In the genomic region with DNA sequence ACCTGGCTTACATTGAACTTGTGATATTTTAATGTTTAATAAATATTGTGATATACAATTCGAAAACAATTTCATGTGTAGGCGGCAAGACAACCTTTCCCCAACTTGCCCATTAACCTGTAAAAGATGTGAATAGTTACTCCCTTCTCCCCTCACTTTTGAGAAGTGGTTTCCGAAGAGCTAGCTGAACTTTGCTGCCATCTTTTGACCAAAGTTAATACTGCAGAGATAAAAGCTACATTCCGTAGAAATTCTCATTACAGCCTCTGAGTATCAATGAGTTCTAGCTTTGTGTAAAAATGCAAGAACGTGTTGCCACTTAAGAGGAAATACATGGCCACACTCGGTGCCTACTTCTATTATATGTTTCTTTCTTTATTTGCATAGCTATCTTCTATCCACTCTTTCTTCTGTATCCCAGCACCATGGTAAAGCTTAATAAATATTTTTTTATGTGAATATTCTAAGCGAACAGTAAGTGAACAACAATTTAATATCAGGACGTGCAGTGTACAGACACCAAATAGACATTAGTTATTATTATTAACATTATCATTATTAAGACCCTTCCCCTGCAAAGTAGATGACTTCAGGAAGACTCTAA, we compare ENCODE assay signal across 8 cellular contexts.
DNase-seq lines count a peak whose midpoint lies in the region; ATAC-seq, FAIRE-seq and TF ChIP-seq lines count a peak whose summit lies in the region.

No MANE protein-coding gene starts in this region.

- WGBS in GM12878 (ENCODE audit: insufficient coverage, insufficient replicate concordance, low lambda C conversion rate, missing lambda C conversion rate): 11% methylated on average over 8 of the region's 8 CpGs

- DNase-seq in BE2C (no peak), NCI-H2227 (lab: John Stamatoyannopoulos, UW; ENCODE audit: unreplicated experiment) (peak; percentile 73), GM12878 (ENCODE audit: low read depth, low spot score) (no peak), kidney epithelial cell (ENCODE audit: low read depth) (no peak), uterus (no peak)
- DNase-seq in activated CD4-positive, CD25-positive, alpha-beta regulatory T cell treated with anti-CD3 and anti-CD28 coated beads, Interleukin-2, amount 50 U/mL, for 72 hours: no peak

- POLR2A ChIA-PET in GM12878 (lab: Charles Lee): no interaction called here

- H3K9me3 ChIP-seq in BE2C: no peaks in the 10 kb centered on the region
- H3K9me3 ChIP-seq in GM12878 (replicated peaks; ENCODE audit: control insufficient read depth, insufficient read depth, low read length): no peaks in the 10 kb centered on the region
- H3K9me3 ChIP-seq in uterus: no peaks in the 10 kb centered on the region

- in situ Hi-C loops in GM12878 (cut with MboI): loop anchor here (10.0 kb wide), 2 partner anchors 760 to 1230 kb away; no protein-coding TSS in a partner anchor

- H3K36me3 ChIP-seq in BE2C: no peaks in the 10 kb centered on the region
- H3K36me3 ChIP-seq in GM12878 (ENCODE audit: control insufficient read depth in 2 of 2, insufficient read depth in 2 of 2, low read length in 1 of 2): no peaks in the 10 kb centered on the region
- H3K36me3 ChIP-seq in kidney epithelial cell (ENCODE audit: control insufficient read depth, insufficient read depth, low read length): no peaks in the 10 kb centered on the region
- no peaks in the 10 kb centered on the region for H3K36me3 ChIP-seq in uterus

- peak; percentile 86 for TF ChIP-seq RAD21 in GM12878 (IDR thresholded peaks at IDR 0.05; ENCODE audit: insufficient read depth, low read depth, low read length)

- intact Hi-C loops in GM12878 (cut with micrococcal nuclease; ENCODE audit: unreplicated experiment) (loop anchor here (5.0 to 10.0 kb wide), 5 partner anchors 227 to 1027 kb away; no protein-coding TSS in a partner anchor), uterus (cut with DNase I; ENCODE audit: low total_unique reads) (loop anchor here (10.0 kb wide), 1 partner anchor 770 kb away; no protein-coding TSS in a partner anchor)

- SMC1A ChIA-PET in GM12878 (lab: Charles Lee; ENCODE audit: uncharacterized antibody, unreplicated experiment): interaction anchor here (0.6 to 1.8 kb wide), 18 partner anchors 9 to 1057 kb away, joined by 3 to 11 read pairs (median 4); no protein-coding TSS in a partner anchor

- ATAC-seq in GM18868 (IDR thresholded peaks at IDR 0.05; ENCODE audit: unreplicated experiment) (peak; percentile 68), GM12878 (peak; percentile 63), GM18517 (IDR thresholded peaks at IDR 0.05; ENCODE audit: unreplicated experiment) (no peak)

- no TSS peak for BruUV-seq in GM12878 (replicated peaks; lab: Mats Ljungman, UMichigan)

- H3K4me1 ChIP-seq in BE2C (no peaks in the 10 kb centered on the region), GM12878 (ENCODE audit: control insufficient read depth, insufficient read depth, low read length) (no peaks in the 10 kb centered on the region), uterus (no peaks in the 10 kb centered on the region)

- no peaks in the 10 kb centered on the region for H3K79me2 ChIP-seq in GM12878 (ENCODE audit: control insufficient read depth, insufficient read depth, low read length)

- TF ChIP-seq CTCF in BE2C (IDR thresholded peaks at IDR 0.05; ENCODE audit: low read depth, low read length) (peak; percentile 89), GM12878 (IDR thresholded peaks at IDR 0.05 in 2 of 3, conservative IDR thresholded peaks at IDR 0.05 in 1 of 3; ENCODE audit: control insufficient read depth in 2 of 3, extremely low read depth in 1 of 3, insufficient read depth in 1 of 3, low read depth in 3 of 3, low read length in 3 of 3) (peak; percentile 67 to 82 (median 81)), kidney epithelial cell (IDR thresholded peaks at IDR 0.05; ENCODE audit: insufficient read depth, low read length, poor library complexity, severe bottlenecking) (peak; percentile 70), uterus (IDR thresholded peaks at IDR 0.05) (peak; percentile 71 to 81 (median 78))

- H3K27ac ChIP-seq in GM12878 (ENCODE audit: control insufficient read depth, insufficient read depth) (no peak overlapping the region), uterus (no peak overlapping the region)

- FAIRE-seq in GM12878 (lab: Jason Lieb, UNC): peak; percentile 93

- TF ChIP-seq POLR2A in GM12878 (IDR thresholded peaks at IDR 0.05; ENCODE audit: low read depth, low read length) (no peak), uterus (IDR thresholded peaks at IDR 0.05) (no peak)

- CTCF ChIA-PET in GM12878 (lab: Yijun Ruan, JAX): interaction anchor here (0.6 to 4.3 kb wide), 37 partner anchors 10 to 1064 kb away, joined by 3 to 67 read pairs (median 4); a partner anchor contains a TSS

- no peak overlapping the region for H2AFZ ChIP-seq in GM12878 (ENCODE audit: control insufficient read depth, low read depth, low read length)

- RAD21 ChIA-PET in GM12878 (lab: Charles Lee; ENCODE audit: unreplicated experiment): interaction anchor here (0.6 to 2.3 kb wide), 20 partner anchors 8 to 1120 kb away, joined by 3 to 29 read pairs (median 4); no protein-coding TSS in a partner anchor

- H3K4me2 ChIP-seq in GM12878 (ENCODE audit: control insufficient read depth, insufficient read depth): no peak overlapping the region

- H3K4me3 ChIP-seq in BE2C (ENCODE audit: low read depth, low read length) (no peak overlapping the region), GM12878 (no peak overlapping the region), kidney epithelial cell (ENCODE audit: low read depth, low read length) (no peak overlapping the region), uterus (no peak overlapping the region)

- H3K27me3 ChIP-seq in BE2C: peaks cover 5% of the 10 kb centered on the region
- H3K27me3 ChIP-seq in GM12878 (replicated peaks in 1 of 2; ENCODE audit: control insufficient read depth in 2 of 2, insufficient read depth in 2 of 2, low read length in 1 of 2): no peaks in the 10 kb centered on the region
- H3K27me3 ChIP-seq in kidney epithelial cell (ENCODE audit: control insufficient read depth, insufficient read depth, low read length): peaks cover 4% of the 10 kb centered on the region
- H3K27me3 ChIP-seq in uterus: no peaks in the 10 kb centered on the region

- H3K9ac ChIP-seq in GM12878 (ENCODE audit: control insufficient read depth, insufficient read depth, low read length): no peak overlapping the region

- no peaks in the 10 kb centered on the region for H4K20me1 ChIP-seq in GM12878 (ENCODE audit: control insufficient read depth, insufficient read depth)

- TF ChIP-seq EP300 in GM12878 (IDR thresholded peaks at IDR 0.05; ENCODE audit: borderline replicate concordance in 1 of 2, control insufficient read depth in 1 of 2, low read depth in 2 of 2, low read length in 2 of 2): no peak

TF ChIP-seq in GM12878, 131 proteins besides CTCF, POLR2A, EP300 and RAD21:
- TF ChIP-seq MYC (IDR thresholded peaks at IDR 0.05; ENCODE audit: insufficient read depth, insufficient read length, insufficient replicate concordance, low read length, severe bottlenecking) (no peak), SMC3 (IDR thresholded peaks at IDR 0.05; ENCODE audit: borderline replicate concordance, low read length) (peak; percentile 63)
